In genomic region chr6:42117843-42118161, GRCh38 we compare ENCODE assay signal across 2 cellular contexts.
TF ChIP-seq lines count a peak whose summit lies in the region.

No MANE protein-coding gene starts in this region.

TF ChIP-seq in WTC11, 78 proteins besides CTCF, POLR2A, EP300 and RAD21 (continued from another document):
- no peak for TF ChIP-seq ZMAT4 (CRISPR knock-in tag; IDR thresholded peaks at IDR 0.05)

TF ChIP-seq in HepG2, 621 proteins besides CTCF, POLR2A, EP300 and RAD21 (continued from another document):
- TF ChIP-seq ZBTB37 (CRISPR knock-in tag; IDR thresholded peaks at IDR 0.05) (no peak), PBX2 (CRISPR knock-in tag; IDR thresholded peaks at IDR 0.05) (no peak), ZNF740 (CRISPR knock-in tag; IDR thresholded peaks at IDR 0.05) (no peak), ZSCAN31 (CRISPR knock-in tag; IDR thresholded peaks at IDR 0.05; ENCODE audit: low read depth) (0 out of 2 replicates have a peak, but pooled peaks have one; percentile 38), RBAK (CRISPR knock-in tag; IDR thresholded peaks at IDR 0.05) (no peak), CREB1 (IDR thresholded peaks at IDR 0.05) (no peak), CREB1 (CRISPR knock-in tag; IDR thresholded peaks at IDR 0.05) (no peak), CHCHD3 (CRISPR knock-in tag; IDR thresholded peaks at IDR 0.05) (no peak), PRMT3 (CRISPR knock-in tag; IDR thresholded peaks at IDR 0.05; ENCODE audit: borderline replicate concordance, low read depth) (no peak), FOXM1 (CRISPR knock-in tag; IDR thresholded peaks at IDR 0.05) (no peak), STAT5B (CRISPR knock-in tag; IDR thresholded peaks at IDR 0.05) (no peak), ZNF772 (CRISPR knock-in tag; IDR thresholded peaks at IDR 0.05) (0 out of 2 replicates have a peak, but pooled peaks have one; percentile 54), ZNF124 (CRISPR knock-in tag; IDR thresholded peaks at IDR 0.05) (no peak), ISL2 (CRISPR knock-in tag; IDR thresholded peaks at IDR 0.05) (no peak)
